ENCODE assay signal across 37 cellular contexts in genomic region chr4:38409852-38410251, GRCh38.
"Had no signal": no experiment of that assay in that cellular context is flagged by ENCODE, and none has a peak within 500 bp of the region (broad histone marks: within the 10 kb centered on the region; RNA-seq: fewer than 3 reads in every experiment).

No MANE protein-coding gene starts in this region.

- H3K9me3 Mint-ChIP-seq: activated CD4-positive, alpha-beta memory T cell treated with anti-CD3 and anti-CD28 coated beads, Interleukin-2, amount 10 ng/mL, durations not matched to agents 7 days and 5 days; activated CD4-positive, alpha-beta T cell treated with anti-CD3 and anti-CD28 coated beads, Interleukin-2, amount 10 ng/mL, durations not matched to agents 7 days and 5 days; activated naive CD4-positive, alpha-beta T cell treated with anti-CD3 and anti-CD28 coated beads, Interleukin-2, amount 50 U/mL, for 24 hours; activated naive CD8-positive, alpha-beta T cell treated with anti-CD3 and anti-CD28 coated beads, Interleukin-2, amount 50 U/mL, for 24 hours; activated T-cell treated with anti-CD3 and anti-CD28 coated beads, Interleukin-2, amount 50 U/mL, for 24 hours; activated T-helper 2 cell treated with anti-CD3 and anti-CD28 coated beads, Interferon-gamma antibody, Interleukin-2, Interleukin-4, amounts not matched to agents 10 μg/mL and 5 μg/mL and 100 μg/mL, durations not matched to agents 14 hours and 24 hours and 36 hours; T-helper 1 cell treated with Interleukin-12 subunit alpha and Interleukin-12 subunit beta and Interleukin-4 antibody, amounts not matched to agents 30 μg/mL and 1 μg/mL, for 36 hours; T-helper 2 cell treated with Interferon-gamma antibody and Interleukin-4, amounts not matched to agents 5 μg/mL and 100 μg/mL, for 36 hours; WTC11 had no signal

- H3K4me3 Mint-ChIP-seq: activated CD4-positive, alpha-beta memory T cell treated with anti-CD3 and anti-CD28 coated beads, Interleukin-2, amount 10 ng/mL, durations not matched to agents 7 days and 5 days; activated CD4-positive, alpha-beta T cell treated with anti-CD3 and anti-CD28 coated beads for 36 hours; activated CD4-positive, alpha-beta T cell treated with anti-CD3 and anti-CD28 coated beads, Interleukin-2, amount 10 ng/mL, durations not matched to agents 7 days and 5 days; activated CD8-positive, alpha-beta memory T cell treated with anti-CD3 and anti-CD28 coated beads, Interleukin-2, amount 10 ng/mL, durations not matched to agents 7 days and 5 days; activated CD8-positive, alpha-beta T cell treated with anti-CD3 and anti-CD28 coated beads, Interleukin-2, amount 10 ng/mL, durations not matched to agents 7 days and 5 days; activated naive CD4-positive, alpha-beta T cell treated with anti-CD3 and anti-CD28 coated beads, Interleukin-2, amount 10 ng/mL, durations not matched to agents 7 days and 5 days; activated naive CD4-positive, alpha-beta T cell treated with anti-CD3 and anti-CD28 coated beads, Interleukin-2, amount 50 U/mL, for 24 hours; activated naive CD8-positive, alpha-beta T cell; activated naive CD8-positive, alpha-beta T cell treated with anti-CD3 and anti-CD28 coated beads, Interleukin-2, amount 10 ng/mL, durations not matched to agents 7 days and 5 days; activated naive CD8-positive, alpha-beta T cell treated with anti-CD3 and anti-CD28 coated beads, Interleukin-2, amount 50 U/mL, for 24 hours; activated T-cell treated with anti-CD3 and anti-CD28 coated beads, Interleukin-2, amount 50 U/mL, for 24 hours; brain; T-helper 1 cell treated with Interleukin-12 subunit alpha and Interleukin-12 subunit beta and Interleukin-4 antibody, amounts not matched to agents 30 μg/mL and 1 μg/mL, for 36 hours; T-helper 2 cell treated with Interferon-gamma antibody and Interleukin-4, amounts not matched to agents 5 μg/mL and 100 μg/mL, for 36 hours; WTC11 had no signal

- H3K4me1 Mint-ChIP-seq: activated CD4-positive, alpha-beta memory T cell treated with anti-CD3 and anti-CD28 coated beads, Interleukin-2, amount 10 ng/mL, durations not matched to agents 7 days and 5 days; activated CD8-positive, alpha-beta memory T cell treated with anti-CD3 and anti-CD28 coated beads, Interleukin-2, amount 10 ng/mL, durations not matched to agents 7 days and 5 days had no signal

- H3K27ac Mint-ChIP-seq: activated CD4-positive, alpha-beta memory T cell treated with anti-CD3 and anti-CD28 coated beads, Interleukin-2, amount 10 ng/mL, durations not matched to agents 7 days and 5 days; activated CD4-positive, alpha-beta T cell treated with anti-CD3 and anti-CD28 coated beads for 36 hours; activated CD4-positive, alpha-beta T cell treated with anti-CD3 and anti-CD28 coated beads, Interleukin-2, amount 10 ng/mL, durations not matched to agents 7 days and 5 days; activated CD8-positive, alpha-beta memory T cell treated with anti-CD3 and anti-CD28 coated beads, Interleukin-2, amount 10 ng/mL, durations not matched to agents 7 days and 5 days; activated CD8-positive, alpha-beta T cell treated with anti-CD3 and anti-CD28 coated beads, Interleukin-2, amount 10 ng/mL, durations not matched to agents 7 days and 5 days; activated naive CD4-positive, alpha-beta T cell treated with anti-CD3 and anti-CD28 coated beads, Interleukin-2, amount 10 ng/mL, durations not matched to agents 7 days and 5 days; activated naive CD4-positive, alpha-beta T cell treated with anti-CD3 and anti-CD28 coated beads, Interleukin-2, amount 50 U/mL, for 24 hours; activated naive CD8-positive, alpha-beta T cell; activated naive CD8-positive, alpha-beta T cell treated with anti-CD3 and anti-CD28 coated beads, Interleukin-2, amount 10 ng/mL, durations not matched to agents 7 days and 5 days; activated naive CD8-positive, alpha-beta T cell treated with anti-CD3 and anti-CD28 coated beads, Interleukin-2, amount 50 U/mL, for 24 hours; activated T-cell treated with anti-CD3 and anti-CD28 coated beads, Interleukin-2, amount 50 U/mL, for 24 hours; activated T-helper 2 cell treated with anti-CD3 and anti-CD28 coated beads, Interferon-gamma antibody, Interleukin-2, Interleukin-4, amounts not matched to agents 10 μg/mL and 5 μg/mL and 100 μg/mL, durations not matched to agents 14 hours and 24 hours and 36 hours; brain; T-helper 1 cell treated with Interleukin-12 subunit alpha and Interleukin-12 subunit beta and Interleukin-4 antibody, amounts not matched to agents 30 μg/mL and 1 μg/mL, for 36 hours; T-helper 2 cell treated with Interferon-gamma antibody and Interleukin-4, amounts not matched to agents 5 μg/mL and 100 μg/mL, for 36 hours; WTC11 had no signal

- H3K27ac ChIP-seq: ascending aorta, cardiac muscle cell, WERI-Rb-1 had no signal

- ATAC-seq: activated CD4-positive, alpha-beta T cell treated with anti-CD3 and anti-CD28 coated beads for 36 hours; activated CD4-positive, CD25-positive, alpha-beta regulatory T cell treated with anti-CD3 and anti-CD28 coated beads, Interleukin-2, amount 50 U/mL, for 24 hours; activated CD8-positive, alpha-beta memory T cell treated with anti-CD3 and anti-CD28 coated beads, Interleukin-2, amount 10 ng/mL, durations not matched to agents 7 days and 5 days; activated CD8-positive, alpha-beta T cell treated with anti-CD3 and anti-CD28 coated beads, Interleukin-2, amount 10 ng/mL, durations not matched to agents 7 days and 5 days; activated naive CD8-positive, alpha-beta T cell treated with anti-CD3 and anti-CD28 coated beads, Interleukin-2, amount 50 U/mL, for 24 hours; WTC11 had no signal

- DNase-seq: activated CD4-positive, alpha-beta memory T cell treated with anti-CD3 and anti-CD28 coated beads, Interleukin-2, amount 10 ng/mL, durations not matched to agents 7 days and 5 days; activated CD4-positive, alpha-beta T cell treated with anti-CD3 and anti-CD28 coated beads for 1 hour; activated CD4-positive, alpha-beta T cell treated with anti-CD3 and anti-CD28 coated beads for 36 hours; activated CD4-positive, alpha-beta T cell treated with anti-CD3 and anti-CD28 coated beads for 48 hours; activated CD4-positive, alpha-beta T cell treated with anti-CD3 and anti-CD28 coated beads, Interleukin-2, amount 10 ng/mL, durations not matched to agents 7 days and 5 days; activated CD4-positive, alpha-beta T cell treated with anti-CD3 and anti-CD28 coated beads, Interleukin-2, amount 50 U/mL, for 48 hours; activated CD4-positive, CD25-positive, alpha-beta regulatory T cell; activated CD8-positive, alpha-beta memory T cell treated with anti-CD3 and anti-CD28 coated beads for 24 hours; activated CD8-positive, alpha-beta memory T cell treated with anti-CD3 and anti-CD28 coated beads, Interleukin-2, amount 10 ng/mL, durations not matched to agents 7 days and 5 days; activated CD8-positive, alpha-beta memory T cell treated with anti-CD3 and anti-CD28 coated beads, Interleukin-2, amount 50 U/mL, for 48 hours; activated CD8-positive, alpha-beta T cell treated with anti-CD3 and anti-CD28 coated beads, Interleukin-2, amount 10 ng/mL, durations not matched to agents 7 days and 5 days; activated effector memory CD4-positive, alpha-beta T cell treated with Interleukin-2 at 50 U/mL for 16 hours; activated gamma-delta T cell; activated naive CD4-positive, alpha-beta T cell treated with anti-CD3 and anti-CD28 coated beads, Interleukin-2, amount 10 ng/mL, durations not matched to agents 7 days and 5 days; activated naive CD4-positive, alpha-beta T cell treated with Interleukin-2 at 50 U/mL for 16 hours; activated naive CD8-positive, alpha-beta T cell treated with anti-CD3 and anti-CD28 coated beads, Interleukin-2, amount 10 ng/mL, durations not matched to agents 7 days and 5 days; activated naive CD8-positive, alpha-beta T cell treated with anti-CD3 and anti-CD28 coated beads, Interleukin-2, amount 50 U/mL, for 24 hours; activated T-cell treated with anti-CD3 and anti-CD28 coated beads, Interleukin-2, amount 50 U/mL, for 24 hours; activated T-cell treated with anti-CD3 and anti-CD28 coated beads, Interleukin-2, amount 50 U/mL, for 48 hours; amygdala; anterior cingulate cortex; central memory CD4-positive, alpha-beta T cell; SW 1271; T-helper 1 cell; T-helper 2 cell; T-helper 9 cell; WERI-Rb-1 had no signal

- H3K36me3 ChIP-seq: ascending aorta, cardiac muscle cell, WERI-Rb-1 had no signal

- H3K4me3 ChIP-seq: ascending aorta, cardiac muscle cell had no signal

- H3K27me3 Mint-ChIP-seq: activated naive CD4-positive, alpha-beta T cell treated with anti-CD3 and anti-CD28 coated beads, Interleukin-2, amount 10 ng/mL, durations not matched to agents 7 days and 5 days; activated naive CD4-positive, alpha-beta T cell treated with anti-CD3 and anti-CD28 coated beads, Interleukin-2, amount 50 U/mL, for 24 hours; activated naive CD8-positive, alpha-beta T cell; activated naive CD8-positive, alpha-beta T cell treated with anti-CD3 and anti-CD28 coated beads, Interleukin-2, amount 10 ng/mL, durations not matched to agents 7 days and 5 days; activated naive CD8-positive, alpha-beta T cell treated with anti-CD3 and anti-CD28 coated beads, Interleukin-2, amount 50 U/mL, for 24 hours; activated T-cell treated with anti-CD3 and anti-CD28 coated beads, Interleukin-2, amount 50 U/mL, for 24 hours had no signal

- H3K9me3 ChIP-seq: ascending aorta had no signal

- H3K36me3 Mint-ChIP-seq: activated CD8-positive, alpha-beta memory T cell treated with anti-CD3 and anti-CD28 coated beads, Interleukin-2, amount 10 ng/mL, durations not matched to agents 7 days and 5 days; activated naive CD4-positive, alpha-beta T cell treated with anti-CD3 and anti-CD28 coated beads, Interleukin-2, amount 10 ng/mL, durations not matched to agents 7 days and 5 days; activated naive CD4-positive, alpha-beta T cell treated with anti-CD3 and anti-CD28 coated beads, Interleukin-2, amount 50 U/mL, for 24 hours; activated naive CD8-positive, alpha-beta T cell; activated naive CD8-positive, alpha-beta T cell treated with anti-CD3 and anti-CD28 coated beads, Interleukin-2, amount 10 ng/mL, durations not matched to agents 7 days and 5 days; brain; WTC11 had no signal

- H3K27me3 ChIP-seq: ascending aorta, cardiac muscle cell had no signal
